33 cellular contexts compared by ENCODE assay signal in the genomic region with DNA sequence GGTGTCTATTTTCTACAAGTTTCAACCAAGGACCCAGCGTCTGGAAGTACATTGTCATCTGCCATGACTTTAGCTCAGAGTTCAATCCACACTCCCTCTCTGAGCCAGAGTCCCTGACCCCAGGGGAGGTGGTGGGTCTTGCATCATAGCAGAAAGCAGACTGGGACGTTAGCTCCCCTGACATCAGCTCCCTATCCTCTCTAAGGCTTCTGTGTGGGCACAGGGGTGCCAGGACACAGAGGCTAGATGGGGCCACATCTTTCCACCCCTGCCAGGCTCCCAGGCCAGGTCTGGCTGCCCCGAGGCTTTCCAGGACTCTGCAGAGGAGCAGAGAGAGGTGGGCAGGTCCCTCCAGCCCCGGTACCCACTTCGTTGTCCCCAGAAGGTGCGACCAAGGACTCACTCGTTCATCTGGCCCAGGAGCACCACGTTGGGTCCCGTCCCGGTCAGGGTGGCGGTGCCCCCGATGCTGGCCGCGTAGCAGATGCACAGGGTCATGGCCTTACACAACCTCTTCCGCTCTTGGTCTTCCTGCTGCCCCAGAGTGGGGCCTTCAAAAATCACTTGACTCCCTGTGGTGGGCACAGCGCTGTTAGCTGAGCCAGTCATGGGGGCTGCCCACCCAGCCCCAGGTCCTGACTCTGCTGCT. TPM values are rescaled to one million over a fixed set of nuclear protein-coding genes. Genes with fewer than 3 reads are reported as not detected.
DNase-seq lines count a peak whose midpoint lies in the region; ATAC-seq, FAIRE-seq and TF ChIP-seq lines count a peak whose summit lies in the region.
"Had no signal": no experiment of that assay in that cellular context is flagged by ENCODE, and none has a peak within 500 bp of the region (broad histone marks: within the 10 kb centered on the region; RNA-seq: fewer than 3 reads in every experiment).

No MANE protein-coding gene starts in this region.

- H3K4me1 Mint-ChIP-seq in WTC11 = peaks cover 6% of the 10 kb centered on the region
- H3K4me1 Mint-ChIP-seq: CD4-positive, alpha-beta memory T cell; CD4-positive, CD25-positive, alpha-beta regulatory T cell had no signal

- H2AFZ ChIP-seq in HepG2 (ENCODE audit: low read length) = no peak overlapping the region
- H2AFZ ChIP-seq in OCI-LY7 (ENCODE audit: low read length) = no peak overlapping the region

- H4K20me1 ChIP-seq in HepG2 (ENCODE audit: insufficient read depth, low read length) (no peaks in the 10 kb centered on the region), OCI-LY7 (ENCODE audit: insufficient read depth, low read length) (no peaks in the 10 kb centered on the region)
- H4K20me1 ChIP-seq: BLaER1 had no signal

- TF ChIP-seq POLR2A in HepG2 (IDR thresholded peaks at IDR 0.05; ENCODE audit: insufficient read depth in 1 of 2, low read depth in 2 of 2, low read length in 2 of 2) = no peak
- peak; percentile 24 for TF ChIP-seq POLR2A in right lobe of liver (IDR thresholded peaks at IDR 0.05)
- TF ChIP-seq POLR2A in sigmoid colon (IDR thresholded peaks at IDR 0.05) = no peak
- no peak for TF ChIP-seq POLR2A in stomach (IDR thresholded peaks at IDR 0.05)

- POLR2A ChIA-PET in WTC11 (lab: Charles Lee) = no interaction called here
- POLR2A ChIA-PET in HepG2 (lab: Yijun Ruan, JAX) = interaction anchor here (1.4 to 11.0 kb wide), 7 partner anchors 10 to 412 kb away, joined by 5 to 419 read pairs (median 33); partner anchors contain the start of genes ASGR2 and SLC13A5
- POLR2A ChIA-PET in OCI-LY7 (lab: Charles Lee) = no interaction called here

- H3K4me3 Mint-ChIP-seq in WTC11 = no peak overlapping the region
- H3K4me3 Mint-ChIP-seq: CD14-positive monocyte; CD4-positive, CD25-positive, alpha-beta regulatory T cell; CD8-positive, alpha-beta memory T cell had no signal

- H3K4me3 ChIP-seq in HepG2 (replicated peaks in 1 of 3; ENCODE audit: insufficient read depth in 1 of 3, low read depth in 2 of 3, low read length in 3 of 3) (no peak overlapping the region), right lobe of liver (peak overlapping the region in 1 of 3 donors; percentile 16), sigmoid colon (no peak overlapping the region), stomach (no peak overlapping the region), OCI-LY7 (ENCODE audit: low read depth, low read length, poor library complexity, severe bottlenecking) (no peak overlapping the region)
- H3K4me3 ChIP-seq: BLaER1, GM12878 had no signal

- H3K36me3 ChIP-seq in HepG2 (replicated peaks in 1 of 2; ENCODE audit: control insufficient read depth in 1 of 2, insufficient read depth in 2 of 2, low read length in 2 of 2) (peaks cover 26 to 28% of the 10 kb centered on the region in 2 experiments), right lobe of liver (peaks cover 0 to 45% (median 20%) of the 10 kb centered on the region in 4 donors), sigmoid colon (no peaks in the 10 kb centered on the region), stomach (no peaks in the 10 kb centered on the region), OCI-LY7 (ENCODE audit: insufficient read depth, low read length) (no peaks in the 10 kb centered on the region)
- H3K36me3 ChIP-seq: BE2C, BLaER1 had no signal

- no peaks in the 10 kb centered on the region for H3K36me3 Mint-ChIP-seq in WTC11
- H3K36me3 Mint-ChIP-seq: CD14-positive monocyte; CD4-positive, alpha-beta memory T cell; CD4-positive, CD25-positive, alpha-beta regulatory T cell; CD8-positive, alpha-beta memory T cell had no signal

- no peak overlapping the region for H3K27ac Mint-ChIP-seq in WTC11
- H3K27ac Mint-ChIP-seq: CD4-positive, alpha-beta memory T cell; CD8-positive, alpha-beta memory T cell had no signal

- TF ChIP-seq EP300 in HepG2 (IDR thresholded peaks at IDR 0.05; ENCODE audit: low read depth in 2 of 2, low read length in 2 of 2) = peak in 1 of 2 experiments; percentile 41; a peak in 1 of 4 replicates
- TF ChIP-seq EP300 in HepG2 (CRISPR knock-in tag; IDR thresholded peaks at IDR 0.05; ENCODE audit: borderline replicate concordance) = no peak
- TF ChIP-seq EP300 in sigmoid colon (IDR thresholded peaks at IDR 0.05) = no peak
- TF ChIP-seq EP300 in stomach (IDR thresholded peaks at IDR 0.05) = no peak

- no peak for TF ChIP-seq RAD21 in HepG2 (CRISPR knock-in tag; IDR thresholded peaks at IDR 0.05)

- FAIRE-seq in HepG2 (lab: Jason Lieb, UNC) = peak; percentile 66
- FAIRE-seq: A204.1, GM12878, GM12892, GM18507 had no signal

- intact Hi-C loops in HepG2 (cut with micrococcal nuclease; ENCODE audit: unreplicated experiment) = no loop called here
- intact Hi-C loops in right lobe of liver (cut with DNase I) = loop anchor here in 1 of 2 donors (10.0 kb wide), 1 partner anchor 92 kb away; no protein-coding TSS in a partner anchor
- intact Hi-C loops in sigmoid colon (cut with DNase I) = no loop called here
- intact Hi-C loops in stomach (cut with DNase I; ENCODE audit: low total_unique reads) = no loop called here
- intact Hi-C loops in OCI-LY7 (cut with micrococcal nuclease; ENCODE audit: unreplicated experiment) = no loop called here

- H3K79me2 ChIP-seq in HepG2 (ENCODE audit: insufficient read depth, low read length) (peaks cover 11% of the 10 kb centered on the region), OCI-LY7 (ENCODE audit: insufficient read depth, low read depth, low read length) (no peaks in the 10 kb centered on the region)

- peak overlapping the region; percentile 32; the same call in 1 of the 2 replicates for H3K9ac ChIP-seq in HepG2 (ENCODE audit: insufficient read depth, low read depth, low read length)
- H3K9ac ChIP-seq: BLaER1 had no signal

- no peaks in the 10 kb centered on the region for H3K9me3 Mint-ChIP-seq in WTC11
- H3K9me3 Mint-ChIP-seq: CD4-positive, alpha-beta memory T cell had no signal

- H3K9me3 ChIP-seq in HepG2 (ENCODE audit: low read length) (no peaks in the 10 kb centered on the region), right lobe of liver (no peaks in the 10 kb centered on the region), sigmoid colon (no peaks in the 10 kb centered on the region), stomach (no peaks in the 10 kb centered on the region), OCI-LY7 (ENCODE audit: low read length) (no peaks in the 10 kb centered on the region)
- H3K9me3 ChIP-seq: BE2C, BLaER1 had no signal

- no peak for DNase-seq in WTC11 (ENCODE audit: low spot score)
- peak; percentile 35 for DNase-seq in HepG2 (ENCODE audit: low spot score)
- peak; percentile 26 to 88 (median 85) for DNase-seq in right lobe of liver
- peak; percentile 33 for DNase-seq in sigmoid colon
- no peak for DNase-seq in stomach
- no peak for DNase-seq in OCI-LY7 (ENCODE audit: low spot score)
- DNase-seq: 8988T; ACHN; BE2C; C1 segment of cervical spinal cord; CD4-positive, alpha-beta memory T cell; CD4-positive, CD25-positive, alpha-beta regulatory T cell; CD8-positive, alpha-beta memory T cell; COR-L47; DMS 273 treated with DMSO at 0.1 percent for 48 hours; DMS153; DMS53; DMS79; DND-41; EL; GDM1 had no signal

- H3K4me1 ChIP-seq in HepG2 (ENCODE audit: insufficient read depth, low read length) = peaks cover 97% of the 10 kb centered on the region
- H3K4me1 ChIP-seq in right lobe of liver = peaks cover 0 to 96% (median 44%) of the 10 kb centered on the region in 4 donors
- H3K4me1 ChIP-seq in sigmoid colon = no peaks in the 10 kb centered on the region
- H3K4me1 ChIP-seq in stomach = peaks cover 0 to 25% (median 15%) of the 10 kb centered on the region in 4 donors
- no peaks in the 10 kb centered on the region for H3K4me1 ChIP-seq in OCI-LY7 (ENCODE audit: insufficient read depth, low read length, poor library complexity, severe bottlenecking)
- H3K4me1 ChIP-seq: BE2C had no signal

- ATAC-seq in WTC11 (no peak), HepG2 (peak; percentile 4; the same call in 2 of the 3 replicates), right lobe of liver (peak; percentile 31 to 53 (median 48)), GM19397 (IDR thresholded peaks at IDR 0.05; ENCODE audit: unreplicated experiment) (no peak), GM19324 (IDR thresholded peaks at IDR 0.05; ENCODE audit: low FRiP score, unreplicated experiment) (no peak)
- ATAC-seq: GM12878 had no signal

- 79% methylated on average over 13 of the region's 16 CpGs for WGBS in HepG2 (ENCODE audit: low lambda C conversion rate)
- WGBS in right lobe of liver (ENCODE audit: insufficient coverage, low coverage, low lambda C conversion rate, missing lambda C conversion rate) = 44% methylated on average over 4 of the region's 16 CpGs
- WGBS in sigmoid colon, 2 donors = 90 to 92% methylated on average over 16 of the region's 16 CpGs
- WGBS in stomach, 5 donors = 92 to 94% (median 94%) methylated on average over 13 to 16 of the region's 16 CpGs

- CTCF ChIA-PET in WTC11 (lab: Charles Lee) (interaction anchor here (0.6 to 4.8 kb wide), 9 partner anchors 10 to 191 kb away, joined by 3 to 104 read pairs (median 6); partner anchors contain the start of gene SLC13A5), HepG2 (lab: Yijun Ruan, JAX; ENCODE audit: low intra/inter-chr PET ratio, low total read pairs) (interaction anchor here (1.2 to 2.9 kb wide), 2 partner anchors 11 to 37 kb away, joined by 3 to 14 read pairs; partner anchors contain the start of gene SLC13A5), OCI-LY7 (lab: Charles Lee; ENCODE audit: unreplicated experiment) (no interaction called here)

- in situ Hi-C loops in HepG2 (cut with HindIII; ENCODE audit: extremely low pct_ligation_motif_present, low pct_unique_long_range_greater_than_20kb) = no loop called here

- no TSS peak for BruUV-seq in HepG2 (replicated peaks; lab: Mats Ljungman, UMichigan)
- no TSS peak for BruUV-seq in OCI-LY7 (replicated peaks; lab: Mats Ljungman, UMichigan)

- peak overlapping the region; percentile 97 for H3K27ac ChIP-seq in HepG2 (ENCODE audit: extremely low read length, insufficient read depth, low read length)
- peak overlapping the region; percentile 56 to 97 (median 87) for H3K27ac ChIP-seq in right lobe of liver
- H3K27ac ChIP-seq in sigmoid colon = no peak overlapping the region
- H3K27ac ChIP-seq in stomach = no peak overlapping the region
- no peak overlapping the region for H3K27ac ChIP-seq in OCI-LY7 (ENCODE audit: low read depth, low read length, poor library complexity, severe bottlenecking)
- H3K27ac ChIP-seq: BLaER1 had no signal

- H3K27me3 ChIP-seq in HepG2 (ENCODE audit: control insufficient read depth in 1 of 2, insufficient read depth in 2 of 2, low read length in 2 of 2) = no peaks in the 10 kb centered on the region
- H3K27me3 ChIP-seq in right lobe of liver = no peaks in the 10 kb centered on the region
- H3K27me3 ChIP-seq in sigmoid colon = peaks cover 0 to 13% (median 0%) of the 10 kb centered on the region in 3 donors
- peaks cover 0 to 54% (median 0%) of the 10 kb centered on the region in 3 donors for H3K27me3 ChIP-seq in stomach
- H3K27me3 ChIP-seq: BE2C, BLaER1 had no signal

- H3K4me2 ChIP-seq in HepG2 (ENCODE audit: low read depth, low read length) (peak overlapping the region; percentile 25), OCI-LY7 (ENCODE audit: low read length) (no peak overlapping the region)

- no peaks in the 10 kb centered on the region for H3K27me3 Mint-ChIP-seq in WTC11 (ENCODE audit: low read depth)

- H3K9me2 ChIP-seq in OCI-LY7 (ENCODE audit: insufficient read depth, low read length) = no peaks in the 10 kb centered on the region

- TF ChIP-seq CTCF in WTC11 (IDR thresholded peaks at IDR 0.05) (no peak), HepG2 (CRISPR knock-in tag; IDR thresholded peaks at IDR 0.05) (no peak), right lobe of liver (IDR thresholded peaks at IDR 0.05) (no peak), sigmoid colon (IDR thresholded peaks at IDR 0.05) (no peak), stomach (IDR thresholded peaks at IDR 0.05) (no peak), OCI-LY7 (conservative IDR thresholded peaks at IDR 0.05; ENCODE audit: low read length) (no peak)

RNA-seq across cellular contexts. Expression of gene SLC13A5, which starts 10.5 kb away (rescaled TPM):
- 1.6 to 2.3 TPM (median 1.8 TPM) in 3 replicates for total RNA-seq in WTC11 (2021)
- total RNA-seq in HepG2 (2016; rRNA removed; fragmentation: Illumina TruSeq; extraction: Trizol) = 24.4 and 42.8 TPM in 2 replicates
- 6.1 and 8.5 TPM in 2 replicates for total RNA-seq in HepG2 (2016; cell fraction: cytosol; rRNA removed; fragmentation: Illumina TruSeq; extraction: Trizol; ENCODE audit: low read depth)
- total RNA-seq in HepG2 (2016; cell fraction: insoluble cytoplasmic fraction; rRNA removed; fragmentation: Illumina TruSeq; extraction: Trizol) = 24.1 and 44.5 TPM in 2 replicates
- total RNA-seq in HepG2 (2016; cell fraction: membrane; rRNA removed; fragmentation: Illumina TruSeq; extraction: Trizol) = 21.2 and 24.0 TPM in 2 replicates
- total RNA-seq in HepG2 (2016; cell fraction: nucleus; rRNA removed; fragmentation: Illumina TruSeq; extraction: Trizol) = 74.8 and 81.7 TPM in 2 replicates
- 310 and 460 TPM in 2 replicates for polyA plus RNA-seq in HepG2 (2011; rRNA removed)
- polyA plus RNA-seq in HepG2 (2011; cell fraction: cytosol; rRNA removed) = 141 and 152 TPM in 2 replicates
- 496 and 544 TPM in 2 replicates for polyA plus RNA-seq in HepG2 (2011; cell fraction: nucleus; rRNA removed)
- polyA plus RNA-seq in HepG2 (2012) = 253 and 287 TPM in 2 replicates
- 11.4 and 13.1 TPM in 2 replicates for polyA plus RNA-seq in HepG2 (2016; cell fraction: cytosol; fragmentation: Illumina TruSeq; extraction: Trizol; ENCODE audit: low read depth)
- 42.4 and 50.4 TPM in 2 replicates for polyA plus RNA-seq in HepG2 (2016; cell fraction: insoluble cytoplasmic fraction; fragmentation: Illumina TruSeq; extraction: Trizol; ENCODE audit: low read depth)
- polyA plus RNA-seq in HepG2 (2016; cell fraction: membrane; fragmentation: Illumina TruSeq; extraction: Trizol; ENCODE audit: low read depth) = 28.2 and 31.8 TPM in 2 replicates
- polyA plus RNA-seq in HepG2 (2016; cell fraction: nucleus; fragmentation: Illumina TruSeq; extraction: Trizol; ENCODE audit: insufficient read depth, low read depth) = 169 and 186 TPM in 2 replicates
- 0.40 and 2,799 TPM in 2 replicates for polyA minus RNA-seq in HepG2 (2011; rRNA and poly(A)+ RNA removed; ENCODE audit: low replicate concordance)
- polyA minus RNA-seq in HepG2 (2011; cell fraction: cytosol; rRNA and poly(A)+ RNA removed) = 352 and 410 TPM in 2 replicates
- 342 and 399 TPM in 2 replicates for polyA minus RNA-seq in HepG2 (2011; cell fraction: nucleus; rRNA and poly(A)+ RNA removed)
- 100 to 1,000 TPM; 142 to 383 (median 264) TPM for total RNA-seq in right lobe of liver
- under 1 TPM in 1 of 4 donors, not detected in 3; 0.14 TPM for total RNA-seq in sigmoid colon
- polyA plus RNA-seq in sigmoid colon = under 1 TPM in 2 of 3 donors, not detected in 1; under 0.01 to 0.03 TPM
- not detected for total RNA-seq in stomach
- 1 to 10 TPM in 1 of 3 donors, not detected in 2; 3.1 TPM for polyA plus RNA-seq in stomach
- not detected in 2 replicates for total RNA-seq in OCI-LY7 (2014; rRNA removed; shearing (Covaris generic))
- not detected in 2 replicates for total RNA-seq in OCI-LY7 (2022)
- total RNA-seq: A673; CD4-positive, alpha-beta memory T cell; CD4-positive, CD25-positive, alpha-beta regulatory T cell; CD8-positive, alpha-beta memory T cell; Daoy; G401 had no signal
- polyA plus RNA-seq: AG04450; CD14-positive monocyte; CD4-positive, alpha-beta memory T cell; CD4-positive, CD25-positive, alpha-beta regulatory T cell; CD8-positive, alpha-beta memory T cell; GM12878 had no signal

RNA-seq across cellular contexts. Expression of gene C17orf100, which starts 51.1 kb away (rescaled TPM):
- total RNA-seq in WTC11 (2021) (2.3 to 2.7 TPM (median 2.6 TPM) in 3 replicates), HepG2 (2016; rRNA removed; fragmentation: Illumina TruSeq; extraction: Trizol) (3.6 and 4.1 TPM in 2 replicates), right lobe of liver (1 to 10 TPM; 1.2 to 4.0 (median 1.9) TPM), sigmoid colon (1 to 10 TPM in 3 of 4 donors, under 1 TPM in 1; 0.81 to 2.8 (median 1.7) TPM), stomach (10 to 100 TPM in 1 of 5 donors, 1 to 10 TPM in 1, under 1 TPM in 1, not detected in 2; 0.55 to 14.2 (median 1.9) TPM), OCI-LY7 (2022) (5.2 and 5.6 TPM in 2 replicates)
- 2.2 and 2.4 TPM in 2 replicates for total RNA-seq in HepG2 (2016; cell fraction: cytosol; rRNA removed; fragmentation: Illumina TruSeq; extraction: Trizol; ENCODE audit: low read depth)
- total RNA-seq in HepG2 (2016; cell fraction: insoluble cytoplasmic fraction; rRNA removed; fragmentation: Illumina TruSeq; extraction: Trizol) = 3.2 and 4.7 TPM in 2 replicates
- 6.2 and 6.9 TPM in 2 replicates for total RNA-seq in HepG2 (2016; cell fraction: membrane; rRNA removed; fragmentation: Illumina TruSeq; extraction: Trizol)
- total RNA-seq in HepG2 (2016; cell fraction: nucleus; rRNA removed; fragmentation: Illumina TruSeq; extraction: Trizol) = 3.8 and 4.0 TPM in 2 replicates
- polyA plus RNA-seq in HepG2 (2011; rRNA removed) (8.7 and 10.1 TPM in 2 replicates), sigmoid colon (1 to 10 TPM; 2.1 to 4.2 (median 2.1) TPM), stomach (1 to 10 TPM; 1.7 to 3.3 (median 1.7) TPM)
- polyA plus RNA-seq in HepG2 (2011; cell fraction: cytosol; rRNA removed) = 10.2 and 10.7 TPM in 2 replicates
- polyA plus RNA-seq in HepG2 (2011; cell fraction: nucleus; rRNA removed) = 9.3 and 9.9 TPM in 2 replicates
- polyA plus RNA-seq in HepG2 (2012) = 12.3 and 32.8 TPM in 2 replicates
- polyA plus RNA-seq in HepG2 (2016; cell fraction: cytosol; fragmentation: Illumina TruSeq; extraction: Trizol; ENCODE audit: low read depth) = 7.2 and 9.4 TPM in 2 replicates
- 13.1 and 13.3 TPM in 2 replicates for polyA plus RNA-seq in HepG2 (2016; cell fraction: insoluble cytoplasmic fraction; fragmentation: Illumina TruSeq; extraction: Trizol; ENCODE audit: low read depth)
- 15.0 and 15.5 TPM in 2 replicates for polyA plus RNA-seq in HepG2 (2016; cell fraction: membrane; fragmentation: Illumina TruSeq; extraction: Trizol; ENCODE audit: low read depth)
- 9.5 and 9.7 TPM in 2 replicates for polyA plus RNA-seq in HepG2 (2016; cell fraction: nucleus; fragmentation: Illumina TruSeq; extraction: Trizol; ENCODE audit: insufficient read depth, low read depth)
- 1.0 and 10.4 TPM in 2 replicates for polyA minus RNA-seq in HepG2 (2011; rRNA and poly(A)+ RNA removed; ENCODE audit: low replicate concordance)
- 6.8 and 7.9 TPM in 2 replicates for polyA minus RNA-seq in HepG2 (2011; cell fraction: cytosol; rRNA and poly(A)+ RNA removed)
- polyA minus RNA-seq in HepG2 (2011; cell fraction: nucleus; rRNA and poly(A)+ RNA removed) = 11.7 and 13.4 TPM in 2 replicates
- 1.3 and 2.4 TPM in 2 replicates for total RNA-seq in OCI-LY7 (2014; rRNA removed; shearing (Covaris generic))

RNA-seq across cellular contexts. Expression of gene MED31, which starts 51.3 kb away (rescaled TPM):
- total RNA-seq in WTC11 (2021) = 10.6 to 12.3 TPM (median 11.4 TPM) in 3 replicates
- total RNA-seq in HepG2 (2016; rRNA removed; fragmentation: Illumina TruSeq; extraction: Trizol) = 20.9 and 25.0 TPM in 2 replicates
- total RNA-seq in HepG2 (2016; cell fraction: cytosol; rRNA removed; fragmentation: Illumina TruSeq; extraction: Trizol; ENCODE audit: low read depth) = 15.0 and 15.3 TPM in 2 replicates
- total RNA-seq in HepG2 (2016; cell fraction: insoluble cytoplasmic fraction; rRNA removed; fragmentation: Illumina TruSeq; extraction: Trizol) = 21.7 and 30.3 TPM in 2 replicates
- 13.3 and 13.7 TPM in 2 replicates for total RNA-seq in HepG2 (2016; cell fraction: membrane; rRNA removed; fragmentation: Illumina TruSeq; extraction: Trizol)
- total RNA-seq in HepG2 (2016; cell fraction: nucleus; rRNA removed; fragmentation: Illumina TruSeq; extraction: Trizol) = 13.4 and 18.3 TPM in 2 replicates
- polyA plus RNA-seq in HepG2 (2011; rRNA removed) = 14.2 and 19.0 TPM in 2 replicates
- 5.0 and 8.9 TPM in 2 replicates for polyA plus RNA-seq in HepG2 (2011; cell fraction: cytosol; rRNA removed)
- polyA plus RNA-seq in HepG2 (2011; cell fraction: nucleus; rRNA removed) = 4.0 and 7.0 TPM in 2 replicates
- polyA plus RNA-seq in HepG2 (2012) = 12.4 and 13.1 TPM in 2 replicates
- polyA plus RNA-seq in HepG2 (2016; cell fraction: cytosol; fragmentation: Illumina TruSeq; extraction: Trizol; ENCODE audit: low read depth) = 7.9 and 10.0 TPM in 2 replicates
- 27.3 and 32.8 TPM in 2 replicates for polyA plus RNA-seq in HepG2 (2016; cell fraction: insoluble cytoplasmic fraction; fragmentation: Illumina TruSeq; extraction: Trizol; ENCODE audit: low read depth)
- 9.6 and 13.7 TPM in 2 replicates for polyA plus RNA-seq in HepG2 (2016; cell fraction: membrane; fragmentation: Illumina TruSeq; extraction: Trizol; ENCODE audit: low read depth)
- 20.1 and 21.9 TPM in 2 replicates for polyA plus RNA-seq in HepG2 (2016; cell fraction: nucleus; fragmentation: Illumina TruSeq; extraction: Trizol; ENCODE audit: insufficient read depth, low read depth)
- 1.9 and 7.5 TPM in 2 replicates for polyA minus RNA-seq in HepG2 (2011; rRNA and poly(A)+ RNA removed; ENCODE audit: low replicate concordance)
- 2.8 and 3.5 TPM in 2 replicates for polyA minus RNA-seq in HepG2 (2011; cell fraction: cytosol; rRNA and poly(A)+ RNA removed)
- polyA minus RNA-seq in HepG2 (2011; cell fraction: nucleus; rRNA and poly(A)+ RNA removed) = 21.2 and 22.8 TPM in 2 replicates
- total RNA-seq in right lobe of liver = 10 to 100 TPM in 2 of 6 experiments, 1 to 10 TPM in 4; 3.5 to 10.7 (median 7.4) TPM
- total RNA-seq in sigmoid colon = 1 to 10 TPM; 2.0 to 8.6 (median 7.1) TPM
- polyA plus RNA-seq in sigmoid colon = 10 to 100 TPM in 2 of 3 donors, 1 to 10 TPM in 1; 9.6 to 24.0 (median 11.5) TPM
- total RNA-seq in stomach = 10 to 100 TPM in 2 of 5 donors, 1 to 10 TPM in 2, not detected in 1; 1.4 to 14.0 (median 8.1) TPM
- 10 to 100 TPM; 12.5 to 28.4 (median 16.4) TPM for polyA plus RNA-seq in stomach
- total RNA-seq in OCI-LY7 (2014; rRNA removed; shearing (Covaris generic)) = 11.6 and 14.6 TPM in 2 replicates
- total RNA-seq in OCI-LY7 (2022) = 21.7 and 25.2 TPM in 2 replicates

RNA-seq across cellular contexts. Expression of gene XAF1, which starts 53.2 kb away (rescaled TPM):
- total RNA-seq in WTC11 (2021) (0.16 to 0.37 TPM (median 0.20 TPM) in 3 replicates), HepG2 (2016; rRNA removed; fragmentation: Illumina TruSeq; extraction: Trizol) (1.7 and 2.4 TPM in 2 replicates), right lobe of liver (10 to 100 TPM; 15.9 to 76.8 (median 42.7) TPM), sigmoid colon (10 to 100 TPM in 3 of 4 donors, 1 to 10 TPM in 1; 9.7 to 59.5 (median 35.8) TPM), stomach (100 to 1,000 TPM in 1 of 5 donors, 10 to 100 TPM in 3, 1 to 10 TPM in 1; 7.2 to 116 (median 32.5) TPM), OCI-LY7 (2022) (0.46 TPM in 1 of 2 replicates, not detected in the other)
- total RNA-seq in HepG2 (2016; cell fraction: cytosol; rRNA removed; fragmentation: Illumina TruSeq; extraction: Trizol; ENCODE audit: low read depth) = 0.81 and 0.97 TPM in 2 replicates
- 1.7 and 2.1 TPM in 2 replicates for total RNA-seq in HepG2 (2016; cell fraction: insoluble cytoplasmic fraction; rRNA removed; fragmentation: Illumina TruSeq; extraction: Trizol)
- 1.1 and 1.3 TPM in 2 replicates for total RNA-seq in HepG2 (2016; cell fraction: membrane; rRNA removed; fragmentation: Illumina TruSeq; extraction: Trizol)
- 2.1 and 3.7 TPM in 2 replicates for total RNA-seq in HepG2 (2016; cell fraction: nucleus; rRNA removed; fragmentation: Illumina TruSeq; extraction: Trizol)
- polyA plus RNA-seq in HepG2 (2011; rRNA removed) (1.2 and 1.6 TPM in 2 replicates), sigmoid colon (10 to 100 TPM in 1 of 3 donors, 1 to 10 TPM in 2; 3.2 to 64.1 (median 3.6) TPM), stomach (10 to 100 TPM in 2 of 3 donors, 1 to 10 TPM in 1; 7.9 to 33.7 (median 11.5) TPM)
- polyA plus RNA-seq in HepG2 (2011; cell fraction: cytosol; rRNA removed) = 0.74 and 2.0 TPM in 2 replicates
- 4.3 and 11.1 TPM in 2 replicates for polyA plus RNA-seq in HepG2 (2011; cell fraction: nucleus; rRNA removed)
- 3.1 and 3.3 TPM in 2 replicates for polyA plus RNA-seq in HepG2 (2012)
- polyA plus RNA-seq in HepG2 (2016; cell fraction: cytosol; fragmentation: Illumina TruSeq; extraction: Trizol; ENCODE audit: low read depth) = 0.15 and 0.25 TPM in 2 replicates
- 2.3 and 3.4 TPM in 2 replicates for polyA plus RNA-seq in HepG2 (2016; cell fraction: insoluble cytoplasmic fraction; fragmentation: Illumina TruSeq; extraction: Trizol; ENCODE audit: low read depth)
- polyA plus RNA-seq in HepG2 (2016; cell fraction: membrane; fragmentation: Illumina TruSeq; extraction: Trizol; ENCODE audit: low read depth) = 0.66 and 0.71 TPM in 2 replicates
- 6.3 and 9.1 TPM in 2 replicates for polyA plus RNA-seq in HepG2 (2016; cell fraction: nucleus; fragmentation: Illumina TruSeq; extraction: Trizol; ENCODE audit: insufficient read depth, low read depth)
- 2.2 TPM in 1 of 2 replicates, not detected in the other for polyA minus RNA-seq in HepG2 (2011; rRNA and poly(A)+ RNA removed; ENCODE audit: low replicate concordance)
- 0.79 and 2.2 TPM in 2 replicates for polyA minus RNA-seq in HepG2 (2011; cell fraction: cytosol; rRNA and poly(A)+ RNA removed)
- polyA minus RNA-seq in HepG2 (2011; cell fraction: nucleus; rRNA and poly(A)+ RNA removed) = 6.2 and 14.3 TPM in 2 replicates
- 0.38 and 0.77 TPM in 2 replicates for total RNA-seq in OCI-LY7 (2014; rRNA removed; shearing (Covaris generic))
- total RNA-seq: A673, G401 had no signal

Comparison
In these comparisons a context has a peak if more than half of its experiments do, and no peak if none do; other contexts are left out.
1. ATAC-seq: peak in HepG2 (single experiment) and right lobe of liver (4 of 4); none in WTC11 (single experiment), GM19397 (single experiment) and GM19324 (single experiment).
2. DNase-seq: peak in HepG2 (single experiment), right lobe of liver (3 of 3) and sigmoid colon (single experiment); none in WTC11 (single experiment), stomach (single experiment) and OCI-LY7 (single experiment).
3. H3K27ac ChIP-seq: peak in HepG2 (single experiment) and right lobe of liver (3 of 3); none in sigmoid colon (0 of 4), stomach (0 of 5) and OCI-LY7 (single experiment).
4. Of the 50 proteins assayed by ChIP-seq in both HepG2 and WTC11: peak only in HepG2: ATF2, ATF3, JUN and NR2C2; only in WTC11: GABPB1; in both: none; in neither: 45.